24 cellular contexts compared by ENCODE assay signal in genomic region chr9:126902160-126902559, GRCh38.
"Had no signal": no experiment of that assay in that cellular context is flagged by ENCODE, and none has a peak within 500 bp of the region (broad histone marks: within the 10 kb centered on the region; RNA-seq: fewer than 3 reads in every experiment).

No MANE protein-coding gene starts in this region.

- H3K9me3 ChIP-seq: adrenal gland had no signal

- H3K36me3 ChIP-seq: adrenal gland had no signal

- DNase-seq: activated CD4-positive, alpha-beta memory T cell treated with anti-CD3 and anti-CD28 coated beads for 36 hours; activated CD4-positive, alpha-beta T cell treated with anti-CD3 and anti-CD28 coated beads, Interleukin-2, amount 10 ng/mL, durations not matched to agents 7 days and 5 days; activated CD4-positive, CD25-positive, alpha-beta regulatory T cell; activated CD8-positive, alpha-beta memory T cell treated with anti-CD3 and anti-CD28 coated beads for 24 hours; activated naive CD4-positive, alpha-beta T cell treated with anti-CD3 and anti-CD28 coated beads, Interleukin-2, amount 50 U/mL, for 16 hours; activated naive CD8-positive, alpha-beta T cell treated with anti-CD3 and anti-CD28 coated beads, Interleukin-2, amount 10 ng/mL, durations not matched to agents 7 days and 5 days; activated T-cell treated with anti-CD3 and anti-CD28 coated beads, Interleukin-2, amount 50 U/mL, for 4 hours; adrenal gland; anterior cingulate cortex; KG1; NCI-H1092; NCI-H1417; NCI-H1930; NCI-H345; NCI-H510A; NCI-H748 treated with DMSO at 0.1 percent for 48 hours; RPMI8226; T-cell; T-helper 2 cell; T1000 had no signal

- H3K4me3 ChIP-seq: adrenal gland, SK-N-MC had no signal

- H3K4me1 ChIP-seq: adrenal gland had no signal

- H3K27me3 ChIP-seq: adrenal gland had no signal

- H3K27ac ChIP-seq: adrenal gland, SK-N-MC had no signal

- ATAC-seq: activated T-cell treated with anti-CD3 and anti-CD28 coated beads, Interleukin-2, amount 50 U/mL, for 4 hours; activated T-helper 17 cell treated with anti-CD3 and anti-CD28 coated beads, Interleukin-2, amount 50 U/mL, for 72 hours; Panc1; Right ventricle myocardium inferior; T-cell had no signal
